ENCODE assay signal across 1 cellular context in genomic region chr5:172600571-172600970, GRCh38.
TF ChIP-seq lines count a peak whose summit lies in the region.

No MANE protein-coding gene starts in this region.

TF ChIP-seq in H1, 55 proteins besides CTCF, POLR2A, EP300 and RAD21 (continued from another document):
- no peak for TF ChIP-seq RFX5 (IDR thresholded peaks at IDR 0.05; ENCODE audit: borderline replicate concordance, low read depth, low read length)
- TF ChIP-seq RNF2 (IDR thresholded peaks at IDR 0.05; ENCODE audit: borderline replicate concordance, low read depth, low read length, missing control alignments, poor library complexity, severe bottlenecking) = no peak
- no peak for TF ChIP-seq CHD1 (IDR thresholded peaks at IDR 0.05; ENCODE audit: low read depth, low read length)
- no peak for TF ChIP-seq SP4 (IDR thresholded peaks at IDR 0.05; ENCODE audit: low read length)
- TF ChIP-seq CEBPB (IDR thresholded peaks at IDR 0.05; ENCODE audit: low read depth, low read length) = no peak
- no peak for TF ChIP-seq POLR2AphosphoS5 (IDR thresholded peaks at IDR 0.05; ENCODE audit: low read depth, low read length)
- TF ChIP-seq KDM1A (IDR thresholded peaks at IDR 0.05; ENCODE audit: borderline replicate concordance, low read length) = no peak
